In genomic region chr12:84856156-84856900, GRCh38 we compare ENCODE assay signal across 1 cellular context.
TF ChIP-seq lines count a peak whose summit lies in the region.

No MANE protein-coding gene starts in this region.

TF ChIP-seq in H1, 55 proteins besides CTCF, POLR2A, EP300 and RAD21:
- no peak for TF ChIP-seq CBX8 (IDR thresholded peaks at IDR 0.05; ENCODE audit: borderline replicate concordance, low read depth, low read length)
- no peak for TF ChIP-seq TAF7 (optimal IDR thresholded peaks at IDR 0.05; ENCODE audit: borderline replicate concordance, low read depth, low read length)
- no peak for TF ChIP-seq RFX5 (IDR thresholded peaks at IDR 0.05; ENCODE audit: borderline replicate concordance, low read depth, low read length)
- no peak for TF ChIP-seq RNF2 (IDR thresholded peaks at IDR 0.05; ENCODE audit: borderline replicate concordance, low read depth, low read length, missing control alignments, poor library complexity, severe bottlenecking)
- no peak for TF ChIP-seq TBP (IDR thresholded peaks at IDR 0.05; ENCODE audit: low read depth, low read length)
- TF ChIP-seq BCL11A (IDR thresholded peaks at IDR 0.05; ENCODE audit: low read depth in 2 of 2, low read length in 2 of 2) = no peak
- TF ChIP-seq KDM1A (IDR thresholded peaks at IDR 0.05; ENCODE audit: borderline replicate concordance, low read length) = no peak
- TF ChIP-seq SAP30 (IDR thresholded peaks at IDR 0.05; ENCODE audit: insufficient read depth, insufficient replicate concordance, low read length) = no peak
- TF ChIP-seq GABPA (IDR thresholded peaks at IDR 0.05; ENCODE audit: borderline replicate concordance, insufficient read depth, low read length) = no peak
- TF ChIP-seq CEBPB (IDR thresholded peaks at IDR 0.05; ENCODE audit: low read depth, low read length) = no peak
- TF ChIP-seq SRF (IDR thresholded peaks at IDR 0.05; ENCODE audit: low read depth, low read length) = no peak
- TF ChIP-seq BACH1 (IDR thresholded peaks at IDR 0.05; ENCODE audit: low read length) = no peak
TF ChIP-seq in H1: peak in this region for 0.
